In the genomic region with DNA sequence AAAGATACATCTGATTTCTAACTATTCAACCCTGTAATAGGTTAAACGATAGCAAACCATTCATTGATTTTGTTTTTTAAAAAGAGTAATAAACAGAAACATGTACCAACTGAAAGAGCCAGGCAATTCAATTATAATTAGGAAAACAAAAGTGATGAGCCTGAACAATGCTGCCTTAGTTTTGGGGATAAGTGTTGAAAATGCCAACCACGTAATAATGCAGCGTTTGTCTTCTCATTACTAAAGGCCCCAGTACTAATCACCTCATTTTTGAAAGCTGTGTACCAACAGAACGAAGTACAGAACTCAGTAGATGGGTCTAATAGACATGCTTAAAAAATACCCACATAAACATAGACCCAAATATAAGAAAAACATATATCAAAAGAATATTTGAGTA, we compare ENCODE assay signal across 23 cellular contexts.
A peak's percentile ranks its signal among the peaks of the same experiment; 100 is the strongest.
DNase-seq lines count a peak whose midpoint lies in the region; ATAC-seq, FAIRE-seq and TF ChIP-seq lines count a peak whose summit lies in the region.
"Had no signal": no experiment of that assay in that cellular context is flagged by ENCODE, and none has a peak within 500 bp of the region (broad histone marks: within the 10 kb centered on the region; RNA-seq: fewer than 3 reads in every experiment).

No MANE protein-coding gene starts in this region.

- H3K4me1 ChIP-seq in HepG2 (ENCODE audit: insufficient read depth, low read length): no peaks in the 10 kb centered on the region
- H3K4me1 ChIP-seq: A549, BLaER1 had no signal

- no peak for TF ChIP-seq RAD21 in HepG2 (CRISPR knock-in tag; IDR thresholded peaks at IDR 0.05)

- under 1% methylated on average over 4 of the region's 4 CpGs for WGBS in HepG2 (ENCODE audit: low lambda C conversion rate)

- POLR2A ChIA-PET in HepG2 (lab: Yijun Ruan, JAX): no interaction called here

- H4K20me1 ChIP-seq in HepG2 (ENCODE audit: insufficient read depth, low read length): no peaks in the 10 kb centered on the region
- H4K20me1 ChIP-seq: BLaER1 had no signal

- no peaks in the 10 kb centered on the region for H3K79me2 ChIP-seq in HepG2 (ENCODE audit: insufficient read depth, low read length)

- ATAC-seq in HepG2: no peak
- ATAC-seq: A549, HCT116 had no signal

- H2AFZ ChIP-seq in HepG2 (ENCODE audit: low read length): no peak overlapping the region

- H3K4me3 ChIP-seq in dorsolateral prefrontal cortex (peak overlapping the region in 5 of 59 donors; percentile 4 to 36 (median 25)), HepG2 (replicated peaks in 1 of 3; ENCODE audit: insufficient read depth in 1 of 3, low read depth in 2 of 3, low read length in 3 of 3) (no peak overlapping the region)
- H3K4me3 ChIP-seq: A549, BLaER1 had no signal

- H3K4me2 ChIP-seq in HepG2 (ENCODE audit: low read depth, low read length): no peak overlapping the region
- H3K4me2 ChIP-seq: A549, BLaER1 had no signal

- no peaks in the 10 kb centered on the region for H3K36me3 ChIP-seq in HepG2 (replicated peaks in 1 of 2; ENCODE audit: control insufficient read depth in 1 of 2, insufficient read depth in 2 of 2, low read length in 2 of 2)
- H3K36me3 ChIP-seq: BLaER1 had no signal

- no peak for FAIRE-seq in HepG2 (lab: Jason Lieb, UNC)
- FAIRE-seq: A549, GM12892, GM18507 had no signal

- peaks cover 88% of the 10 kb centered on the region for H3K9me3 ChIP-seq in HepG2 (ENCODE audit: low read length)
- H3K9me3 ChIP-seq: A549, BLaER1 had no signal

- H3K27ac ChIP-seq in dorsolateral prefrontal cortex (peak overlapping the region in 57 of 59 donors; percentile 7 to 93 (median 69)), layer of hippocampus (ENCODE audit: low read depth, low read length) (peak overlapping the region; percentile 73), HepG2 (ENCODE audit: extremely low read length, insufficient read depth, low read length) (no peak overlapping the region)
- H3K27ac ChIP-seq: 22Rv1, A549, BLaER1, HL-60 had no signal

- CTCF ChIA-PET in HepG2 (lab: Yijun Ruan, JAX; ENCODE audit: low intra/inter-chr PET ratio, low total read pairs): no interaction called here

- H3K27me3 ChIP-seq in dorsolateral prefrontal cortex: no peaks in the 10 kb centered on the region
- H3K27me3 ChIP-seq in layer of hippocampus (ENCODE audit: control insufficient read depth, insufficient read depth, low read length): no peaks in the 10 kb centered on the region
- H3K27me3 ChIP-seq in HepG2 (ENCODE audit: control insufficient read depth in 1 of 2, insufficient read depth in 2 of 2, low read length in 2 of 2): no peaks in the 10 kb centered on the region
- H3K27me3 ChIP-seq: BLaER1 had no signal

- BruUV-seq in HepG2 (replicated peaks; lab: Mats Ljungman, UMichigan): no TSS peak

- TF ChIP-seq CTCF in dorsolateral prefrontal cortex (IDR thresholded peaks at IDR 0.05 in 54 of 56, conservative IDR thresholded peaks at IDR 0.05 in 2 of 56; ENCODE audit: low read depth in 1 of 56, partially characterized antibody in 56 of 56) (peak in 2 of 56 donors; percentile 11 to 29), HepG2 (CRISPR knock-in tag; IDR thresholded peaks at IDR 0.05) (no peak)

- in situ Hi-C loops in HepG2 (cut with HindIII; ENCODE audit: extremely low pct_ligation_motif_present, low pct_unique_long_range_greater_than_20kb): no loop called here

- no peak overlapping the region for H3K9ac ChIP-seq in HepG2 (ENCODE audit: insufficient read depth, low read depth, low read length)
- H3K9ac ChIP-seq: BLaER1 had no signal

- intact Hi-C loops in dorsolateral prefrontal cortex (cut with DNase I) (no loop called here), HepG2 (cut with micrococcal nuclease; ENCODE audit: unreplicated experiment) (no loop called here)

- TF ChIP-seq EP300 in HepG2 (IDR thresholded peaks at IDR 0.05; ENCODE audit: low read depth in 2 of 2, low read length in 2 of 2): no peak
- no peak for TF ChIP-seq EP300 in HepG2 (CRISPR knock-in tag; IDR thresholded peaks at IDR 0.05; ENCODE audit: borderline replicate concordance)

- DNase-seq in Ammon's horn (ENCODE audit: low spot score) (peak; percentile 69), dorsolateral prefrontal cortex (no peak), putamen (ENCODE audit: low spot score) (peak; percentile 60), NCI-H345 (lab: John Stamatoyannopoulos, UW) (no peak), MV-4-11 (lab: John Stamatoyannopoulos, UW) (no peak), nucleus accumbens (lab: John Stamatoyannopoulos, UW) (no peak), HepG2 (ENCODE audit: low spot score) (no peak)
- DNase-seq: AML-193; CD4-positive, alpha-beta memory T cell; DMS153; DMS79; GDM1; GOT3; H7; HFFc6 had no signal

- no peak for TF ChIP-seq POLR2A in HepG2 (IDR thresholded peaks at IDR 0.05; ENCODE audit: insufficient read depth in 1 of 2, low read depth in 2 of 2, low read length in 2 of 2)

TF ChIP-seq in HepG2, 621 proteins besides CTCF, POLR2A, EP300 and RAD21:
- TF ChIP-seq ZFP1 (CRISPR knock-in tag; IDR thresholded peaks at IDR 0.05) (no peak), ZNF431 (CRISPR knock-in tag; IDR thresholded peaks at IDR 0.05; ENCODE audit: borderline replicate concordance, low read depth) (no peak), ZMYM2 (CRISPR knock-in tag; IDR thresholded peaks at IDR 0.05) (no peak), MTA1 (CRISPR knock-in tag; IDR thresholded peaks at IDR 0.05; ENCODE audit: borderline replicate concordance) (no peak), ZNF253 (CRISPR knock-in tag; IDR thresholded peaks at IDR 0.05; ENCODE audit: borderline replicate concordance) (no peak), ZNF124 (CRISPR knock-in tag; IDR thresholded peaks at IDR 0.05) (no peak), TCF7 (IDR thresholded peaks at IDR 0.05; ENCODE audit: low read depth) (no peak), ZNF747 (CRISPR knock-in tag; IDR thresholded peaks at IDR 0.05; ENCODE audit: borderline replicate concordance) (no peak), SKI (IDR thresholded peaks at IDR 0.05; ENCODE audit: partially characterized antibody) (no peak)
- TF ChIP-seq, protein P1, sequence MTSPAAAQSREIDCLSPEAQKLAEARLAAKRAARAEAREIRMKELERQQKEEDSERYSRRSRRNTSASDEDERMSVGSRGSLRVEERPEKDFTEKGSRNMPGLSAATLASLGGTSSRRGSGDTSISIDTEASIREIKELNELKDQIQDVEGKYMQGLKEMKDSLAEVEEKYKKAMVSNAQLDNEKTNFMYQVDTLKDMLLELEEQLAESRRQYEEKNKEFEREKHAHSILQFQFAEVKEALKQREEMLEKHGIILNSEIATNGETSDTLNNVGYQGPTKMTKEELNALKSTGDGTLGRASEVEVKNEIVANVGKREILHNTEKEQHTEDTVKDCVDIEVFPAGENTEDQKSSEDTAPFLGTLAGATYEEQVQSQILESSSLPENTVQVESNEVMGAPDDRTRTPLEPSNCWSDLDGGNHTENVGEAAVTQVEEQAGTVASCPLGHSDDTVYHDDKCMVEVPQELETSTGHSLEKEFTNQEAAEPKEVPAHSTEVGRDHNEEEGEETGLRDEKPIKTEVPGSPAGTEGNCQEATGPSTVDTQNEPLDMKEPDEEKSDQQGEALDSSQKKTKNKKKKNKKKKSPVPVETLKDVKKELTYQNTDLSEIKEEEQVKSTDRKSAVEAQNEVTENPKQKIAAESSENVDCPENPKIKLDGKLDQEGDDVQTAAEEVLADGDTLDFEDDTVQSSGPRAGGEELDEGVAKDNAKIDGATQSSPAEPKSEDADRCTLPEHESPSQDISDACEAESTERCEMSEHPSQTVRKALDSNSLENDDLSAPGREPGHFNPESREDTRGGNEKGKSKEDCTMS (CRISPR knock-in tag; conservative IDR thresholded peaks at IDR 0.05): no peak
- TF ChIP-seq, protein P2, sequence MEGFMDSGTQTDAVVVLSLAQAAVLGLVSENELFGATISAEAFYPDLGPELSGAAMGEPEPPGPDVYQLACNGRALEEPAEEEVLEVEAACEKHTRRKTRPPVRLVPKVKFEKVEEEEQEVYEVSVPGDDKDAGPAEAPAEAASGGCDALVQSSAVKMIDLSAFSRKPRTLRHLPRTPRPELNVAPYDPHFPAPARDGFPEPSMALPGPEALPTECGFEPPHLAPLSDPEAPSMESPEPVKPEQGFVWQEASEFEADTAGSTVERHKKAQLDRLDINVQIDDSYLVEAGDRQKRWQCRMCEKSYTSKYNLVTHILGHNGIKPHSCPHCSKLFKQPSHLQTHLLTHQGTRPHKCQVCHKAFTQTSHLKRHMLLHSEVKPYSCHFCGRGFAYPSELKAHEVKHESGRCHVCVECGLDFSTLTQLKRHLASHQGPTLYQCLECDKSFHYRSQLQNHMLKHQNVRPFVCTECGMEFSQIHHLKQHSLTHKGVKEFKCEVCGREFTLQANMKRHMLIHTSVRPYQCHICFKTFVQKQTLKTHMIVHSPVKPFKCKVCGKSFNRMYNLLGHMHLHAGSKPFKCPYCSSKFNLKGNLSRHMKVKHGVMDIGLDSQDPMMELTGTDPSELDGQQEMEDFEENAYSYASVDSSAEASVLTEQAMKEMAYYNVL (CRISPR knock-in tag; IDR thresholded peaks at IDR 0.05; ENCODE audit: borderline replicate concordance): no peak

Comparison
In these comparisons a context has a peak if more than half of its experiments do, and no peak if none do; other contexts are left out.
1. DNase-seq: peak in Ammon's horn (single experiment) and putamen (single experiment); none in dorsolateral prefrontal cortex (0 of 10), NCI-H345 (single experiment), MV-4-11 (single experiment), nucleus accumbens (0 of 56) and HepG2 (single experiment).